In the genomic region with DNA sequence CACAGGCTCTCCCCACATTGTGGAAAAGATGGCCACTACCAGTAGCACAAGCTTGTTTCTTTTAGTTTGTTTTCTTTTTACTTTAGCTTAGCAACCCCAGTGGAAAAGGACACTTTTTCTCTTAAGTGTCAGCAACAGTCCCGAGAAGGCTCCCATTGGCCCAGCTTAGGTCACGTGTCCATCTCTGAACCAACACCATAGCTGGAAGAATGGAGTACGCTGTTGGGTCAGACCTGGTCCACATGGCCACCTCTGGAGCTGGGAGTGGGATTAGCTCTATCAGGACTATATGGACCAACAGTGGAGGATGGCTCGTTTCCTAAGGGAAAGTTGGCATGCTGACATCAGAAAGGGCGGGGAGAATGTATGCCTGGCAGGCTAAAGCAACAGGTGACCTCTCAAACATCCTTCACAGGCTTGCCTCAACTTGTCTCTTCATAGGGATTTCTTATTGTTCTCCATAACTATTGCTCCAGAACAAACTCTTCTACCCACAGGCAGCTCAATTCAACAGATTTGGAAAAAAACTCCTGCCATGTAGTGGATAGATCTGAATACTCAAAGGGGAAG, we compare ENCODE assay signal across 23 cellular contexts. TPM values are rescaled to one million over a fixed set of nuclear protein-coding genes. Genes with fewer than 3 reads are reported as not detected.
DNase-seq lines count a peak whose midpoint lies in the region; ATAC-seq, FAIRE-seq and TF ChIP-seq lines count a peak whose summit lies in the region.
"Had no signal": no experiment of that assay in that cellular context is flagged by ENCODE, and none has a peak within 500 bp of the region (broad histone marks: within the 10 kb centered on the region; RNA-seq: fewer than 3 reads in every experiment).

No MANE protein-coding gene starts in this region.

- no peak overlapping the region for H2BK12ac ChIP-seq in trophoblast cell (ENCODE audit: low read length)

- peaks cover 5% of the 10 kb centered on the region for H3K36me3 Mint-ChIP-seq in MCF 10A (ENCODE audit: insufficient read depth, unreplicated experiment)
- H3K36me3 Mint-ChIP-seq in type B pancreatic cell: no peaks in the 10 kb centered on the region
- H3K36me3 Mint-ChIP-seq: CD4-positive, CD25-positive, alpha-beta regulatory T cell; IgD-negative memory B cell had no signal

- no peak overlapping the region for H2AFZ ChIP-seq in trophoblast cell (ENCODE audit: insufficient read depth, low read length, poor library complexity)
- H2AFZ ChIP-seq: GM23248 had no signal

- H3K27me3 Mint-ChIP-seq in MCF 10A (ENCODE audit: insufficient read depth, unreplicated experiment): peaks cover 72% of the 10 kb centered on the region
- H3K27me3 Mint-ChIP-seq in type B pancreatic cell: peaks cover 65% of the 10 kb centered on the region

- no peak overlapping the region for H4K12ac ChIP-seq in trophoblast cell (ENCODE audit: low read depth, low read length)

- peak; percentile 13 for DNase-seq in MCF 10A (ENCODE audit: unreplicated experiment)
- DNase-seq in breast epithelium (ENCODE audit: low spot score in 2 of 2): no peak
- no peak for DNase-seq in RWPE2 (ENCODE audit: low spot score)
- peak; percentile 62 for DNase-seq in bronchial epithelial cell (ENCODE audit: low read depth)
- DNase-seq in trophoblast cell: no peak
- DNase-seq in Peyer's patch: no peak
- DNase-seq in Ammon's horn (ENCODE audit: low spot score): no peak
- no peak for DNase-seq in type B pancreatic cell (ENCODE audit: extremely low spot score, unreplicated experiment)
- DNase-seq: 8988T; BE2C; C1 segment of cervical spinal cord; CD4-positive, CD25-positive, alpha-beta regulatory T cell; CD8-positive, alpha-beta memory T cell; COR-L47; GM23248 had no signal

- H2AK5ac ChIP-seq in trophoblast cell (ENCODE audit: low read length): no peak overlapping the region

- H3K27me3 ChIP-seq in breast epithelium (peaks cover 0 to 3% of the 10 kb centered on the region in 2 donors), RWPE2 (ENCODE audit: insufficient read depth, poor library complexity, severe bottlenecking) (peaks cover 5% of the 10 kb centered on the region), bronchial epithelial cell (ENCODE audit: control insufficient read depth, insufficient read depth, low read length) (no peaks in the 10 kb centered on the region), trophoblast cell (ENCODE audit: insufficient read depth, low read length) (no peaks in the 10 kb centered on the region), Peyer's patch (no peaks in the 10 kb centered on the region)

- no peak overlapping the region for H3K27ac ChIP-seq in breast epithelium
- no peak overlapping the region for H3K27ac ChIP-seq in RWPE2 (ENCODE audit: poor library complexity, severe bottlenecking)
- H3K27ac ChIP-seq in trophoblast cell (ENCODE audit: low read depth, low read length): no peak overlapping the region
- H3K27ac ChIP-seq in Peyer's patch: no peak overlapping the region
- H3K27ac ChIP-seq: GM23248 had no signal

- H3K79me1 ChIP-seq in trophoblast cell (ENCODE audit: low read length): no peaks in the 10 kb centered on the region

- no peak overlapping the region for H2BK5ac ChIP-seq in trophoblast cell (ENCODE audit: low read depth, low read length, poor library complexity)

- no peak overlapping the region for H2BK120ac ChIP-seq in trophoblast cell (ENCODE audit: insufficient read depth, low read length, poor library complexity)

- H3K4me3 ChIP-seq in breast epithelium (no peak overlapping the region), RWPE2 (ENCODE audit: severe bottlenecking) (no peak overlapping the region), bronchial epithelial cell (ENCODE audit: low read depth, low read length) (no peak overlapping the region), trophoblast cell (ENCODE audit: low read depth, low read length) (no peak overlapping the region), Peyer's patch (no peak overlapping the region)
- H3K4me3 ChIP-seq: GM23248, HAP-1 had no signal

- H3K9me3 ChIP-seq in breast epithelium (peaks cover 0 to 8% of the 10 kb centered on the region in 2 donors), RWPE2 (ENCODE audit: severe bottlenecking) (no peaks in the 10 kb centered on the region), trophoblast cell (ENCODE audit: insufficient read depth, low read depth, low read length) (peaks cover 2% of the 10 kb centered on the region), Peyer's patch (no peaks in the 10 kb centered on the region)
- H3K9me3 ChIP-seq: BE2C, HAP-1 had no signal

- no peaks in the 10 kb centered on the region for H3K4me1 ChIP-seq in breast epithelium
- no peaks in the 10 kb centered on the region for H3K4me1 ChIP-seq in RWPE2 (ENCODE audit: insufficient read depth, poor library complexity, severe bottlenecking)
- H3K4me1 ChIP-seq in trophoblast cell (ENCODE audit: control insufficient read depth in 1 of 2, insufficient read depth in 2 of 2, low read length in 2 of 2): no peaks in the 10 kb centered on the region
- H3K4me1 ChIP-seq in Peyer's patch: no peaks in the 10 kb centered on the region
- H3K4me1 ChIP-seq: BE2C had no signal

- no peak overlapping the region for H3K9ac ChIP-seq in trophoblast cell (ENCODE audit: low read length)
- H3K9ac ChIP-seq: GM23248 had no signal

- no CpG with 5 or more reads among the region's 5 CpGs for WGBS in trophoblast cell (ENCODE audit: extremely low coverage, insufficient coverage, insufficient read length)

- BruUV-seq in MCF 10A (replicated peaks; lab: Mats Ljungman, UMichigan): no TSS peak

- no peak overlapping the region for H3K18ac ChIP-seq in trophoblast cell (ENCODE audit: low read length)

- POLR2A ChIA-PET in MCF 10A (lab: Yijun Ruan, JAX): interaction anchor here (2.2 kb wide), 1 partner anchor 12 kb away, joined by 6 read pairs; no protein-coding TSS in a partner anchor

- H4K91ac ChIP-seq in trophoblast cell (ENCODE audit: low read depth, low read length): no peak overlapping the region

- ATAC-seq in RWPE2 (ENCODE audit: low read depth): 0 out of 3 replicates have a peak, but pooled peaks have one; percentile 19
- ATAC-seq: HepG2 had no signal

- peak overlapping the region; percentile 90 for H3K23ac ChIP-seq in trophoblast cell (ENCODE audit: low read length)

- H3K14ac ChIP-seq in trophoblast cell (ENCODE audit: low read length): no peak overlapping the region

- peaks cover 5% of the 10 kb centered on the region for H3K9me3 Mint-ChIP-seq in MCF 10A (ENCODE audit: unreplicated experiment)
- no peaks in the 10 kb centered on the region for H3K9me3 Mint-ChIP-seq in type B pancreatic cell

- no peak for TF ChIP-seq CTCF in MCF 10A (IDR thresholded peaks at IDR 0.05; ENCODE audit: unreplicated experiment)
- no peak for TF ChIP-seq CTCF in breast epithelium (IDR thresholded peaks at IDR 0.05)
- no peak for TF ChIP-seq CTCF in RWPE2 (IDR thresholded peaks at IDR 0.05; ENCODE audit: poor library complexity, severe bottlenecking)
- TF ChIP-seq CTCF in bronchial epithelial cell (IDR thresholded peaks at IDR 0.05; ENCODE audit: insufficient read depth, low read length, severe bottlenecking): no peak
- TF ChIP-seq CTCF in Peyer's patch (IDR thresholded peaks at IDR 0.05): no peak
- TF ChIP-seq CTCF in type B pancreatic cell (conservative IDR thresholded peaks at IDR 0.05): no peak

- FAIRE-seq in bronchial epithelial cell (lab: Jason Lieb, UNC): no peak
- FAIRE-seq: D721Med, G401.6, GM12891, GM19239, HepG2 had no signal

- CTCF ChIA-PET in MCF 10A (lab: Yijun Ruan, JAX): interaction anchor here (0.5 to 2.1 kb wide), 8 partner anchors 10 to 357 kb away, joined by 3 to 7 read pairs (median 3); a partner anchor contains a TSS

- TF ChIP-seq POLR2A in breast epithelium (IDR thresholded peaks at IDR 0.05) (no peak), Peyer's patch (IDR thresholded peaks at IDR 0.05) (no peak)

- no peak overlapping the region for H3K4me2 ChIP-seq in trophoblast cell (ENCODE audit: low read length)

- H3K4me3 Mint-ChIP-seq in MCF 10A (ENCODE audit: unreplicated experiment) (no peak overlapping the region), type B pancreatic cell (no peak overlapping the region)
- H3K4me3 Mint-ChIP-seq: CD4-positive, CD25-positive, alpha-beta regulatory T cell; CD8-positive, alpha-beta memory T cell; IgD-negative memory B cell had no signal

- H3K4ac ChIP-seq in trophoblast cell (ENCODE audit: low read depth, low read length): no peak overlapping the region

- no peaks in the 10 kb centered on the region for H3K79me2 ChIP-seq in trophoblast cell (ENCODE audit: control insufficient read depth, insufficient read depth, low read length, poor library complexity)

- no peak overlapping the region for H4K8ac ChIP-seq in trophoblast cell (ENCODE audit: low read depth, low read length)

- H3K27ac Mint-ChIP-seq in MCF 10A (ENCODE audit: low read depth, unreplicated experiment) (no peak overlapping the region), type B pancreatic cell (no peak overlapping the region)
- H3K27ac Mint-ChIP-seq: CD4-positive, CD25-positive, alpha-beta regulatory T cell; CD8-positive, alpha-beta memory T cell; IgD-negative memory B cell had no signal

- H3K4me1 Mint-ChIP-seq in MCF 10A (ENCODE audit: insufficient read depth, unreplicated experiment): peaks cover 7% of the 10 kb centered on the region
- no peaks in the 10 kb centered on the region for H3K4me1 Mint-ChIP-seq in type B pancreatic cell (ENCODE audit: unreplicated experiment)
- H3K4me1 Mint-ChIP-seq: CD4-positive, CD25-positive, alpha-beta regulatory T cell; CD8-positive, alpha-beta memory T cell; IgD-negative memory B cell had no signal

- intact Hi-C loops in MCF 10A (cut with micrococcal nuclease) (no loop called here), breast epithelium (cut with DNase I; ENCODE audit: low total_unique reads) (no loop called here)

- no peaks in the 10 kb centered on the region for H3K36me3 ChIP-seq in breast epithelium
- H3K36me3 ChIP-seq in RWPE2 (ENCODE audit: low read depth): no peaks in the 10 kb centered on the region
- H3K36me3 ChIP-seq in bronchial epithelial cell (ENCODE audit: control insufficient read depth, insufficient read depth, low read length): no peaks in the 10 kb centered on the region
- H3K36me3 ChIP-seq in trophoblast cell (ENCODE audit: control insufficient read depth in 1 of 2, insufficient read depth in 2 of 2, low read length in 2 of 2): no peaks in the 10 kb centered on the region
- H3K36me3 ChIP-seq in Peyer's patch: no peaks in the 10 kb centered on the region
- H3K36me3 ChIP-seq: BE2C, HAP-1 had no signal

RNA-seq across cellular contexts. Expression of a gene that starts 27.6 kb away (rescaled TPM):
- not detected in 2 replicates for total RNA-seq in MCF 10A (2022)
- not detected for total RNA-seq in breast epithelium
- not detected in 2 replicates for total RNA-seq in bronchial epithelial cell
- polyA plus RNA-seq in trophoblast cell (2013): not detected in 2 replicates
- 1 to 10 TPM in 2 of 4 donors, not detected in 2; 1.1 to 1.2 TPM for total RNA-seq in Peyer's patch
- total RNA-seq in type B pancreatic cell (ENCODE audit: low replicate concordance): 0.51 and 0.93 TPM in 2 replicates
- total RNA-seq: CD4-positive, CD25-positive, alpha-beta regulatory T cell; CD8-positive, alpha-beta memory T cell; GM23248; H4; HepG2 had no signal
- polyA plus RNA-seq: CD4-positive, CD25-positive, alpha-beta regulatory T cell; GM23248; HepG2; IgD-negative memory B cell had no signal

RNA-seq across cellular contexts. Expression of a gene that starts 29.2 kb away (rescaled TPM):
- total RNA-seq in MCF 10A (2022): 7.5 and 11.0 TPM in 2 replicates
- total RNA-seq in breast epithelium: 1 to 10 TPM in 2 of 3 donors, under 1 TPM in 1; 0.48 to 8.5 (median 6.2) TPM
- 2.6 and 4.6 TPM in 2 replicates for total RNA-seq in bronchial epithelial cell
- 14.4 and 14.7 TPM in 2 replicates for polyA plus RNA-seq in trophoblast cell (2013)
- 1 to 10 TPM in 2 of 4 donors, not detected in 2; 1.4 to 2.4 TPM for total RNA-seq in Peyer's patch
- total RNA-seq in type B pancreatic cell (ENCODE audit: low replicate concordance): 8.8 and 9.8 TPM in 2 replicates
- total RNA-seq: GM23248 had no signal

Comparison
In these comparisons a context has a peak if more than half of its experiments do, and no peak if none do; other contexts are left out.
1. DNase-seq: peak in MCF 10A (single experiment) and bronchial epithelial cell (single experiment); none in breast epithelium (0 of 2), RWPE2 (single experiment), trophoblast cell (0 of 2), Peyer's patch (0 of 3), Ammon's horn (single experiment) and type B pancreatic cell (single experiment).